15 cellular contexts compared by ENCODE assay signal in genomic region chr10:5614081-5614721, GRCh38. TPM values are rescaled to one million over a fixed set of nuclear protein-coding genes. Genes with fewer than 3 reads are reported as not detected.
DNase-seq lines count a peak whose midpoint lies in the region; ATAC-seq and TF ChIP-seq lines count a peak whose summit lies in the region.
"Had no signal": no experiment of that assay in that cellular context is flagged by ENCODE, and none has a peak within 500 bp of the region (broad histone marks: within the 10 kb centered on the region; RNA-seq: fewer than 3 reads in every experiment).

No MANE protein-coding gene starts in this region.

- no peaks in the 10 kb centered on the region for H3K9me3 ChIP-seq in adipocyte (ENCODE audit: control insufficient read depth, low read length)
- H3K9me3 ChIP-seq in gastroesophageal sphincter, result no peaks in the 10 kb centered on the region

- DNase-seq in AG20443 (ENCODE audit: low spot score) (peak; percentile 63), adipocyte (ENCODE audit: low read depth) (peak; percentile 76), osteocyte (ENCODE audit: extremely low spot score, unreplicated experiment) (no peak), DMS 273 (lab: John Stamatoyannopoulos, UW; ENCODE audit: unreplicated experiment) (no peak), H7 (no peak), NCI-H146 (lab: John Stamatoyannopoulos, UW) (no peak)
- no peak for DNase-seq in stimulated activated CD4-positive, alpha-beta T cell treated with anti-CD3 and anti-CD28 coated beads, Interleukin-4, amount 100 ng/mL, for 4 hours
- DNase-seq: activated CD4-positive, alpha-beta T cell treated with anti-CD3 and anti-CD28 coated beads for 48 hours; activated naive CD4-positive, alpha-beta T cell treated with Interleukin-2 at 50 U/mL for 16 hours; SHP77 treated with DMSO at 0.1 percent for 48 hours; stimulated activated CD4-positive, alpha-beta T cell treated with anti-CD3 and anti-CD28 coated beads, Interleukin-12 subunit alpha, Interleukin-12 subunit beta, amount 100 ng/mL, for 4 hours had no signal

- H3K27ac Mint-ChIP-seq in osteocyte (ENCODE audit: unreplicated experiment), result peak overlapping the region; percentile 35
- H3K27ac Mint-ChIP-seq: memory B cell; stimulated activated effector memory CD8-positive, alpha-beta T cell treated with anti-CD3 and anti-CD28 coated beads, Interleukin-12 subunit alpha, Interleukin-12 subunit beta, amount 100 ng/mL, for 72 hours had no signal

- H3K4me1 Mint-ChIP-seq in osteocyte (ENCODE audit: unreplicated experiment), result peaks cover 32% of the 10 kb centered on the region
- H3K4me1 Mint-ChIP-seq: memory B cell; stimulated activated effector memory CD8-positive, alpha-beta T cell treated with anti-CD3 and anti-CD28 coated beads, Interleukin-12 subunit alpha, Interleukin-12 subunit beta, amount 100 ng/mL, for 72 hours had no signal

- no peaks in the 10 kb centered on the region for H3K9me3 Mint-ChIP-seq in osteocyte (ENCODE audit: unreplicated experiment)
- H3K9me3 Mint-ChIP-seq: memory B cell; stimulated activated effector memory CD8-positive, alpha-beta T cell treated with anti-CD3 and anti-CD28 coated beads, Interleukin-12 subunit alpha, Interleukin-12 subunit beta, amount 100 ng/mL, for 72 hours had no signal

- ATAC-seq in gastroesophageal sphincter, result peak; percentile 54
- ATAC-seq: GM12878; stimulated activated effector memory CD8-positive, alpha-beta T cell treated with anti-CD3 and anti-CD28 coated beads, Interleukin-12 subunit alpha, Interleukin-12 subunit beta, amount 100 ng/mL, for 72 hours had no signal

- TF ChIP-seq EP300 in gastroesophageal sphincter (IDR thresholded peaks at IDR 0.05), result no peak

- no peaks in the 10 kb centered on the region for H3K36me3 ChIP-seq in adipocyte (ENCODE audit: control insufficient read depth, insufficient read depth, low read length, severe bottlenecking)
- no peaks in the 10 kb centered on the region for H3K36me3 ChIP-seq in gastroesophageal sphincter
- H3K36me3 ChIP-seq in H7 (replicated peaks; ENCODE audit: control insufficient read depth, insufficient read depth, low read length), result no peaks in the 10 kb centered on the region

- H3K4me3 Mint-ChIP-seq in osteocyte (ENCODE audit: unreplicated experiment), result no peak overlapping the region
- H3K4me3 Mint-ChIP-seq: memory B cell; stimulated activated effector memory CD8-positive, alpha-beta T cell treated with anti-CD3 and anti-CD28 coated beads, Interleukin-12 subunit alpha, Interleukin-12 subunit beta, amount 100 ng/mL, for 72 hours had no signal

- H3K27ac ChIP-seq in gastroesophageal sphincter, result peak overlapping the region in 3 of 4 donors; percentile 55 to 73 (median 72)

- no peak for TF ChIP-seq POLR2A in gastroesophageal sphincter (IDR thresholded peaks at IDR 0.05)

- no peaks in the 10 kb centered on the region for H3K27me3 Mint-ChIP-seq in osteocyte (ENCODE audit: unreplicated experiment)

- H3K36me3 Mint-ChIP-seq in osteocyte (ENCODE audit: unreplicated experiment), result no peaks in the 10 kb centered on the region
- H3K36me3 Mint-ChIP-seq: memory B cell; stimulated activated effector memory CD8-positive, alpha-beta T cell treated with anti-CD3 and anti-CD28 coated beads, Interleukin-12 subunit alpha, Interleukin-12 subunit beta, amount 100 ng/mL, for 72 hours had no signal

- H3K27me3 ChIP-seq in adipocyte (replicated peaks; ENCODE audit: control insufficient read depth, insufficient read depth, low read length), result peaks cover 3% of the 10 kb centered on the region
- H3K27me3 ChIP-seq in gastroesophageal sphincter, result no peaks in the 10 kb centered on the region
- no peaks in the 10 kb centered on the region for H3K27me3 ChIP-seq in H7 (ENCODE audit: control insufficient read depth, insufficient read depth, low read length)

- WGBS in gastroesophageal sphincter (ENCODE audit: low coverage in 1 of 2), 2 donors, result 72% methylated on average over 4 of the region's 5 CpGs; no CpG with 5 or more reads in 1 of the 2 donors

- H3K4me3 ChIP-seq in adipocyte (ENCODE audit: low read length) (peak overlapping the region; percentile 23), gastroesophageal sphincter (no peak overlapping the region), H7 (ENCODE audit: insufficient read depth, low read depth, low read length) (no peak overlapping the region)
- H3K4me3 ChIP-seq: GM12878 had no signal

- H3K4me1 ChIP-seq in adipocyte (ENCODE audit: control insufficient read depth, insufficient read depth, low read length) (peaks cover 41% of the 10 kb centered on the region), gastroesophageal sphincter (peaks cover 0 to 71% (median 13%) of the 10 kb centered on the region in 3 donors)

- peak overlapping the region; percentile 32 for H3K9ac ChIP-seq in adipocyte (ENCODE audit: low read length)

- TF ChIP-seq CTCF in gastroesophageal sphincter (IDR thresholded peaks at IDR 0.05) (no peak), osteocyte (IDR thresholded peaks at IDR 0.05) (no peak)

RNA-seq across cellular contexts. Expression of gene ASB13, which starts 52.2 kb away (rescaled TPM):
- total RNA-seq in gastroesophageal sphincter (10 to 100 TPM; 17.6 to 39.6 (median 19.0) TPM), osteocyte (16.0 and 18.4 TPM in 2 replicates)
- total RNA-seq in H7 (2014; rRNA removed; shearing (Covaris generic)), result 21.8 and 22.3 TPM in 2 replicates

Comparison
In these comparisons a context has a peak if more than half of its experiments do, and no peak if none do; other contexts are left out.
1. DNase-seq: peak in AG20443 (single experiment) and adipocyte (single experiment); none in osteocyte (single experiment), DMS 273 (single experiment), H7 (single experiment), NCI-H146 (single experiment) and stimulated activated CD4-positive, alpha-beta T cell treated with anti-CD3 and anti-CD28 coated beads, Interleukin-4, amount 100 ng/mL, for 4 hours (0 of 2).